Comparison of ENCODE assay signal across 20 cellular contexts in genomic region chr11:62569611-62570010, GRCh38. TPM values are rescaled to one million over a fixed set of nuclear protein-coding genes. Genes with fewer than 3 reads are reported as not detected.
A peak's percentile ranks its signal among the peaks of the same experiment; 100 is the strongest.
DNase-seq lines count a peak whose midpoint lies in the region; ATAC-seq, FAIRE-seq and TF ChIP-seq lines count a peak whose summit lies in the region.
"Had no signal": no experiment of that assay in that cellular context is flagged by ENCODE, and none has a peak within 500 bp of the region (broad histone marks: within the 10 kb centered on the region; RNA-seq: fewer than 3 reads in every experiment).

No MANE protein-coding gene starts in this region.

- peaks cover 42% of the 10 kb centered on the region for H3K4me1 Mint-ChIP-seq in astrocyte (ENCODE audit: low read depth, unreplicated experiment)

- H2AFZ ChIP-seq in Loucy (ENCODE audit: low read length) = no peak overlapping the region
- no peak overlapping the region for H2AFZ ChIP-seq in astrocyte (ENCODE audit: low read depth, low read length)
- no peak overlapping the region for H2AFZ ChIP-seq in smooth muscle cell (ENCODE audit: low read depth)

- H3K4me2 ChIP-seq in Loucy (ENCODE audit: low read depth, low read length, poor library complexity, severe bottlenecking) (peak overlapping the region; percentile 88), astrocyte (ENCODE audit: low read length) (peak overlapping the region; percentile 92), smooth muscle cell (no peak overlapping the region)

- 95% methylated on average over 1 of the region's 1 CpG for WGBS in smooth muscle cell (ENCODE audit: low lambda C conversion rate)

- peaks cover 46% of the 10 kb centered on the region for H3K36me3 Mint-ChIP-seq in astrocyte (ENCODE audit: low read depth, unreplicated experiment)

- peaks cover 0 to 20% of the 10 kb centered on the region in 2 donors for H3K4me1 ChIP-seq in right atrium auricular region
- peaks cover 62% of the 10 kb centered on the region for H3K4me1 ChIP-seq in Loucy (ENCODE audit: insufficient read depth, low read length, poor library complexity, severe bottlenecking)
- H3K4me1 ChIP-seq in astrocyte (ENCODE audit: insufficient read depth, low read length) = peaks cover 17% of the 10 kb centered on the region
- H3K4me1 ChIP-seq in smooth muscle cell (ENCODE audit: low read depth) = peaks cover 11% of the 10 kb centered on the region

- H3K4me3 Mint-ChIP-seq in astrocyte (ENCODE audit: unreplicated experiment) = peak overlapping the region; percentile 2

- no peak overlapping the region for H3K4me3 ChIP-seq in right atrium auricular region
- peak overlapping the region; percentile 100 for H3K4me3 ChIP-seq in Loucy (ENCODE audit: low read length, poor library complexity, severe bottlenecking)
- H3K4me3 ChIP-seq in astrocyte (ENCODE audit: insufficient read depth, low read depth, low read length) = no peak overlapping the region
- H3K4me3 ChIP-seq in smooth muscle cell = no peak overlapping the region
- H3K4me3 ChIP-seq: ascending aorta, upper lobe of left lung had no signal

- no peaks in the 10 kb centered on the region for H3K27me3 Mint-ChIP-seq in astrocyte (ENCODE audit: low read depth, unreplicated experiment)
- H3K27me3 Mint-ChIP-seq: CD8-positive, alpha-beta memory T cell had no signal

- ATAC-seq in Right ventricle myocardium superior (ENCODE audit: poor library complexity) = no peak
- ATAC-seq: stimulated activated naive CD8-positive, alpha-beta T cell treated with anti-CD3 and anti-CD28 coated beads, Interleukin-15, Interleukin-2, amounts not matched to agents 100 U/mL and 50 U/mL, for 24 hours had no signal

- H3K36me3 ChIP-seq in right atrium auricular region = peaks cover 75% of the 10 kb centered on the region
- peaks cover 61% of the 10 kb centered on the region; the same call in 1 of the 2 replicates for H3K36me3 ChIP-seq in Loucy (ENCODE audit: insufficient read depth, low read length)
- peaks cover 51% of the 10 kb centered on the region for H3K36me3 ChIP-seq in astrocyte (ENCODE audit: insufficient read depth, low read length)
- peaks cover 20% of the 10 kb centered on the region for H3K36me3 ChIP-seq in smooth muscle cell (ENCODE audit: low read depth)

- no peak for FAIRE-seq in astrocyte (lab: Jason Lieb, UNC)
- FAIRE-seq: endometrium had no signal

- intact Hi-C loops in Right ventricle myocardium superior (cut with DNase I) = no loop called here

- H3K27ac ChIP-seq in right atrium auricular region (no peak overlapping the region), astrocyte (ENCODE audit: low read depth, low read length) (no peak overlapping the region), smooth muscle cell (ENCODE audit: low read depth) (peak overlapping the region; percentile 5)
- H3K27ac ChIP-seq: ascending aorta, upper lobe of left lung had no signal

- H3K79me2 ChIP-seq in Loucy (ENCODE audit: insufficient read depth, low read length) (peaks cover 93% of the 10 kb centered on the region), astrocyte (ENCODE audit: insufficient read depth, low read length) (peaks cover 95% of the 10 kb centered on the region), smooth muscle cell (ENCODE audit: low read depth) (peaks cover 87% of the 10 kb centered on the region)

- no peaks in the 10 kb centered on the region for H3K9me3 Mint-ChIP-seq in astrocyte (ENCODE audit: unreplicated experiment)
- H3K9me3 Mint-ChIP-seq: CD8-positive, alpha-beta memory T cell had no signal

- no peak overlapping the region for H3K27ac Mint-ChIP-seq in astrocyte (ENCODE audit: unreplicated experiment)

- H3F3A ChIP-seq in Loucy (ENCODE audit: low read depth) = no peaks in the 10 kb centered on the region; the same call in 1 of the 2 replicates
- H3F3A ChIP-seq in smooth muscle cell (ENCODE audit: low read depth) = peaks cover 20% of the 10 kb centered on the region

- no peaks in the 10 kb centered on the region for H3K9me3 ChIP-seq in right atrium auricular region
- no peaks in the 10 kb centered on the region for H3K9me3 ChIP-seq in Loucy (ENCODE audit: insufficient read depth, low read depth, low read length)
- H3K9me3 ChIP-seq in astrocyte (ENCODE audit: insufficient read depth, low read depth, low read length) = no peaks in the 10 kb centered on the region
- H3K9me3 ChIP-seq in smooth muscle cell (replicated peaks; ENCODE audit: low read depth) = no peaks in the 10 kb centered on the region
- H3K9me3 ChIP-seq: ascending aorta, upper lobe of left lung had no signal

- H3K9ac ChIP-seq in Loucy (ENCODE audit: low read depth, low read length, poor library complexity, severe bottlenecking) (peak overlapping the region; percentile 42), astrocyte (ENCODE audit: low read length) (peak overlapping the region; percentile 13), smooth muscle cell (ENCODE audit: low read depth) (no peak overlapping the region)

- H3K9me2 ChIP-seq in Loucy (replicated peaks; ENCODE audit: low read depth, low read length) = no peaks in the 10 kb centered on the region

- H3K27me3 ChIP-seq in right atrium auricular region (no peaks in the 10 kb centered on the region), Loucy (ENCODE audit: insufficient read depth, low read length, poor library complexity, severe bottlenecking) (peaks cover 7% of the 10 kb centered on the region), astrocyte (ENCODE audit: insufficient read depth, low read length) (no peaks in the 10 kb centered on the region), smooth muscle cell (ENCODE audit: low read depth) (no peaks in the 10 kb centered on the region)
- H3K27me3 ChIP-seq: ascending aorta, upper lobe of left lung had no signal

- H4K20me1 ChIP-seq in Loucy (ENCODE audit: insufficient read depth, low read length, poor library complexity, severe bottlenecking) = peaks cover 77% of the 10 kb centered on the region
- peaks cover 83% of the 10 kb centered on the region for H4K20me1 ChIP-seq in astrocyte (ENCODE audit: insufficient read depth, low read length)
- H4K20me1 ChIP-seq in smooth muscle cell (ENCODE audit: low read depth) = peaks cover 81% of the 10 kb centered on the region

- TF ChIP-seq CTCF in right atrium auricular region (IDR thresholded peaks at IDR 0.05) (no peak), Loucy (conservative IDR thresholded peaks at IDR 0.05; ENCODE audit: low read length) (no peak), astrocyte (IDR thresholded peaks at IDR 0.05; ENCODE audit: insufficient read depth, low read depth, low read length) (no peak), smooth muscle cell (IDR thresholded peaks at IDR 0.05; ENCODE audit: borderline replicate concordance, insufficient read depth, poor library complexity, severe bottlenecking) (no peak)

- DNase-seq in Right ventricle myocardium superior = peak; percentile 20
- DNase-seq in right atrium auricular region (ENCODE audit: low spot score) = no peak
- DNase-seq in astrocyte (ENCODE audit: low read depth) = no peak
- DNase-seq in smooth muscle cell (lab: John Stamatoyannopoulos, UW; ENCODE audit: unreplicated experiment) = no peak
- DNase-seq in SKM-1 treated with dmso at 0.1 percent for 144 hours (lab: John Stamatoyannopoulos, UW; ENCODE audit: unreplicated experiment) = no peak
- DNase-seq in globus pallidus (ENCODE audit: low spot score) = no peak
- DNase-seq in NCI-H2081 (lab: John Stamatoyannopoulos, UW) = no peak
- DNase-seq: activated effector memory CD4-positive, alpha-beta T cell treated with anti-CD3 and anti-CD28 coated beads, Interleukin-2, amount 50 U/mL, for 16 hours; CD8-positive, alpha-beta memory T cell; DMS79 treated with DMSO at 0.1 percent for 48 hours; foreskin fibroblast; midbrain; NCI-H1436 treated with DMSO at 0.1 percent for 48 hours; NCI-H2227 treated with DMSO at 0.1 percent for 48 hours; NK-92 treated with Interleukin-12 subunit alpha and Interleukin-12 subunit beta, amount 100 ng/mL, for 24 hours; stimulated activated naive CD8-positive, alpha-beta T cell treated with anti-CD3 and anti-CD28 coated beads, Interleukin-15, Interleukin-2, amounts not matched to agents 100 U/mL and 50 U/mL, for 24 hours; upper lobe of left lung had no signal

RNA-seq across cellular contexts. Expression of gene EEF1G, which starts 4.1 kb away (rescaled TPM):
- 794 TPM for total RNA-seq in Right ventricle myocardium superior
- 1,000 to 10,000 TPM in 1 of 2 donors, 100 to 1,000 TPM in 1; 707 to 1,175 TPM for total RNA-seq in right atrium auricular region
- total RNA-seq in astrocyte = 1,185 and 1,298 TPM in 2 replicates
- 773 and 864 TPM in 2 replicates for total RNA-seq in smooth muscle cell
- polyA plus RNA-seq in smooth muscle cell = 433 and 463 TPM in 2 replicates

RNA-seq across cellular contexts. Expression of gene TUT1, which starts 21.7 kb away (rescaled TPM):
- total RNA-seq in Right ventricle myocardium superior = 14.7 TPM
- 1 to 10 TPM; 5.4 to 5.7 TPM for total RNA-seq in right atrium auricular region
- total RNA-seq in astrocyte = 16.8 and 18.3 TPM in 2 replicates
- total RNA-seq in smooth muscle cell = 3.0 and 5.5 TPM in 2 replicates
- 15.9 and 18.6 TPM in 2 replicates for polyA plus RNA-seq in smooth muscle cell

RNA-seq across cellular contexts. Expression of gene AHNAK, which starts 23.0 kb away (rescaled TPM):
- total RNA-seq in Right ventricle myocardium superior = 318 TPM
- 100 to 1,000 TPM; 270 to 441 TPM for total RNA-seq in right atrium auricular region
- total RNA-seq in astrocyte = 305 and 378 TPM in 2 replicates
- 229 and 240 TPM in 2 replicates for total RNA-seq in smooth muscle cell
- 27.2 and 58.8 TPM in 2 replicates for polyA plus RNA-seq in smooth muscle cell

RNA-seq across cellular contexts. Expression of gene MTA2, which starts 32.1 kb away (rescaled TPM):
- 28.2 TPM for total RNA-seq in Right ventricle myocardium superior
- 10 to 100 TPM; 30.0 to 40.5 TPM for total RNA-seq in right atrium auricular region
- 123 and 136 TPM in 2 replicates for total RNA-seq in astrocyte
- 57.0 and 65.9 TPM in 2 replicates for total RNA-seq in smooth muscle cell
- polyA plus RNA-seq in smooth muscle cell = 20.5 and 22.7 TPM in 2 replicates

RNA-seq across cellular contexts. Expression of gene EML3, which starts 43.0 kb away (rescaled TPM):
- total RNA-seq in Right ventricle myocardium superior (13.1 TPM), right atrium auricular region (10 to 100 TPM; 15.8 to 21.3 TPM), astrocyte (25.5 and 29.8 TPM in 2 replicates), smooth muscle cell (20.6 and 35.0 TPM in 2 replicates)
- 36.8 and 47.2 TPM in 2 replicates for polyA plus RNA-seq in smooth muscle cell
